Comparison of ENCODE assay signal across 19 cellular contexts in the genomic region with DNA sequence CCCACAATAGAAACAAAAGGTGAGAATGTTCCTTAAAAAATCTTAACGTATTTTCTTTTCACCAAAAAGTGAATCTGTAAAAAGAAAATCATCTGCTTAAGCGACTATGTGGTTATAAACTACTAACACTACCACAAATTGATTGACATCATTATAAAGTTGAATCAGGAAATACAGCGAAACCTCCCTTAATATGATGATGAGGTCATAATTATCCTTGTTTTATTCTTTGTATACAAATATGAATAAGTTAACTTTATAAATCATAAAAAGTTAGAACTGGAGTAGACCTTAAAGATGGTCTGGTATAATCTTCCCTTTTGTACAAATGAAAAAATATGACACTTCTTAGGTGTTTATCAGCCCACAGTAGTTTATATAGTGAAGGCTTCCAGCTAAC.
"Had no signal": no experiment of that assay in that cellular context is flagged by ENCODE, and none has a peak within 500 bp of the region (broad histone marks: within the 10 kb centered on the region; RNA-seq: fewer than 3 reads in every experiment).

No MANE protein-coding gene starts in this region.

- H3K36me3 Mint-ChIP-seq: natural killer cell had no signal

- H3K4me3 Mint-ChIP-seq: activated CD4-positive, alpha-beta memory T cell treated with anti-CD3 and anti-CD28 coated beads for 36 hours; activated T-cell treated with anti-CD3 and anti-CD28 coated beads, Interleukin-2, amount 50 U/mL, for 72 hours; dendritic cell treated with granulocyte-macrophage colony-stimulating factor and Interleukin-4, amounts not matched to agents 40 ng/mL and 50 ng/mL, for 4 days; effector memory CD8-positive, alpha-beta T cell had no signal

- H3K27ac ChIP-seq: gastrocnemius medialis, left lung, SK-N-MC, thoracic aorta, upper lobe of right lung had no signal

- H3K9me3 ChIP-seq: gastrocnemius medialis, heart left ventricle, left lung, thoracic aorta, upper lobe of right lung had no signal

- H3K36me3 ChIP-seq: gastrocnemius medialis had no signal

- H3K4me1 ChIP-seq: gastrocnemius medialis, upper lobe of right lung had no signal

- H3K9me3 Mint-ChIP-seq: activated CD4-positive, alpha-beta memory T cell treated with anti-CD3 and anti-CD28 coated beads for 36 hours; activated T-cell treated with anti-CD3 and anti-CD28 coated beads, Interleukin-2, amount 50 U/mL, for 72 hours; dendritic cell treated with granulocyte-macrophage colony-stimulating factor and Interleukin-4, amounts not matched to agents 40 ng/mL and 50 ng/mL, for 4 days; effector memory CD8-positive, alpha-beta T cell; natural killer cell had no signal

- H3K27ac Mint-ChIP-seq: activated CD4-positive, alpha-beta memory T cell treated with anti-CD3 and anti-CD28 coated beads for 36 hours; activated T-cell treated with anti-CD3 and anti-CD28 coated beads, Interleukin-2, amount 50 U/mL, for 72 hours; dendritic cell treated with granulocyte-macrophage colony-stimulating factor and Interleukin-4, amounts not matched to agents 40 ng/mL and 50 ng/mL, for 4 days; effector memory CD8-positive, alpha-beta T cell had no signal

- DNase-seq: activated CD4-positive, alpha-beta memory T cell treated with anti-CD3 and anti-CD28 coated beads for 36 hours; activated CD4-positive, alpha-beta T cell treated with anti-CD3 and anti-CD28 coated beads for 1 hour; activated gamma-delta T cell; activated T-cell treated with anti-CD3 and anti-CD28 coated beads, Interleukin-2, amount 50 U/mL, for 72 hours; aorta; cerebellar nuclear complex; effector memory CD8-positive, alpha-beta T cell; gastrocnemius medialis; heart left ventricle; kidney; left lung; mesenchymal stem cell; natural killer cell; T-helper 9 cell; upper lobe of right lung had no signal

- H3K4me3 ChIP-seq: gastrocnemius medialis, heart left ventricle, left lung, SK-N-MC, skin epidermis, thoracic aorta, upper lobe of right lung had no signal

- H3K27me3 Mint-ChIP-seq: activated CD4-positive, alpha-beta memory T cell treated with anti-CD3 and anti-CD28 coated beads for 36 hours; dendritic cell treated with granulocyte-macrophage colony-stimulating factor and Interleukin-4, amounts not matched to agents 40 ng/mL and 50 ng/mL, for 4 days; effector memory CD8-positive, alpha-beta T cell had no signal

- ATAC-seq: activated T-cell treated with anti-CD3 and anti-CD28 coated beads, Interleukin-2, amount 50 U/mL, for 72 hours; effector memory CD8-positive, alpha-beta T cell; gastrocnemius medialis; heart left ventricle; left lung; upper lobe of right lung had no signal

- H3K27me3 ChIP-seq: gastrocnemius medialis, heart left ventricle, left lung, upper lobe of right lung had no signal
